9 cellular contexts compared by ENCODE assay signal in the genomic region with DNA sequence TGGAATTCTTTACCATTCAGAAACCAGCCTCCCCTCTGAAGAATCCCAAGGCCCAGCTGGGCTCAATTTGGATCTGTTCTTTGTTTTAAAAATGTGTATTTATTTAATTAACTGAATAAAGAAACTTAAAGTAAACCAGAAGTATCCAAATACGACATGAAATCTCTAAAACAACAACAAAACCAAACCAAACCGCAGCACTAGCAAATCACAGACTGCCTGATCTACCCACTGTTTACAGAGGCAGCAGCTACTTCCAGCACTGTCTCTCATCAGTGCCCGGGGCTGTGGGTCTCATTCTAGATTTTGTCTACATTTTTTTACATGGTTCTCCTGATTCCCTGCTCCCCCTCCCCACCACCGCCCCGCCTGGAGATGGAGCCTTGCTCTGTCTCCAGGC. TPM values are rescaled to one million over a fixed set of nuclear protein-coding genes. Genes with fewer than 3 reads are reported as not detected.
DNase-seq lines count a peak whose midpoint lies in the region; TF ChIP-seq lines count a peak whose summit lies in the region.
"Had no signal": no experiment of that assay in that cellular context is flagged by ENCODE, and none has a peak within 500 bp of the region (broad histone marks: within the 10 kb centered on the region; RNA-seq: fewer than 3 reads in every experiment).

No MANE protein-coding gene starts in this region.

- no peak for TF ChIP-seq EP300 in suprapubic skin (IDR thresholded peaks at IDR 0.05)

- no peaks in the 10 kb centered on the region for H3K9me3 ChIP-seq in suprapubic skin

- no peaks in the 10 kb centered on the region for H3K36me3 ChIP-seq in kidney epithelial cell (ENCODE audit: control insufficient read depth, insufficient read depth, low read length)
- H3K36me3 ChIP-seq in suprapubic skin = no peaks in the 10 kb centered on the region

- no peaks in the 10 kb centered on the region for H3K9me3 Mint-ChIP-seq in activated CD4-positive, alpha-beta T cell treated with anti-CD3 and anti-CD28 coated beads, Interleukin-2, amount 10 ng/mL, durations not matched to agents 7 days and 5 days

- peak overlapping the region; percentile 79 for H3K27ac Mint-ChIP-seq in activated CD4-positive, alpha-beta T cell treated with anti-CD3 and anti-CD28 coated beads, Interleukin-2, amount 10 ng/mL, durations not matched to agents 7 days and 5 days

- in situ Hi-C loops in astrocyte of the cerebellum (cut with HindIII; ENCODE audit: low sequenced_read_pairs) = loop anchor here (25.0 kb wide), 1 partner anchor 152 kb away; no protein-coding TSS in a partner anchor

- H3K4me3 ChIP-seq in astrocyte of the cerebellum (ENCODE audit: low read depth, low read length) (peak overlapping the region; percentile 78), kidney epithelial cell (ENCODE audit: low read depth, low read length) (peak overlapping the region; percentile 100), suprapubic skin (peak overlapping the region; percentile 74)

- CTCF ChIA-PET in activated CD4-positive, alpha-beta T cell treated with anti-CD3 and anti-CD28 coated beads, Interleukin-2, amount 10 ng/mL, durations not matched to agents 7 days and 5 days (lab: Charles Lee) = interaction anchor here (1.0 to 1.9 kb wide), 5 partner anchors 9 to 163 kb away, joined by 3 to 7 read pairs (median 3); no protein-coding TSS in a partner anchor

- peaks cover 47% of the 10 kb centered on the region for H3K4me1 Mint-ChIP-seq in activated CD4-positive, alpha-beta T cell treated with anti-CD3 and anti-CD28 coated beads, Interleukin-2, amount 10 ng/mL, durations not matched to agents 7 days and 5 days

- 26% methylated on average over 5 of the region's 5 CpGs for WGBS in suprapubic skin

- POLR2A ChIA-PET in activated CD4-positive, alpha-beta T cell treated with anti-CD3 and anti-CD28 coated beads, Interleukin-2, amount 10 ng/mL, durations not matched to agents 7 days and 5 days (lab: Charles Lee) = no interaction called here

- TF ChIP-seq CTCF in astrocyte of the cerebellum (IDR thresholded peaks at IDR 0.05; ENCODE audit: low read depth, low read length, missing control alignments) (no peak), kidney epithelial cell (IDR thresholded peaks at IDR 0.05; ENCODE audit: insufficient read depth, low read length, poor library complexity, severe bottlenecking) (no peak), suprapubic skin (IDR thresholded peaks at IDR 0.05) (no peak)

- H3K27me3 Mint-ChIP-seq in activated CD4-positive, alpha-beta T cell treated with anti-CD3 and anti-CD28 coated beads, Interleukin-2, amount 10 ng/mL, durations not matched to agents 7 days and 5 days = no peaks in the 10 kb centered on the region

- no peak for TF ChIP-seq POLR2A in suprapubic skin (IDR thresholded peaks at IDR 0.05)

- peak overlapping the region; percentile 85 for H3K4me3 Mint-ChIP-seq in activated CD4-positive, alpha-beta T cell treated with anti-CD3 and anti-CD28 coated beads, Interleukin-2, amount 10 ng/mL, durations not matched to agents 7 days and 5 days

- H3K36me3 Mint-ChIP-seq in activated CD4-positive, alpha-beta T cell treated with anti-CD3 and anti-CD28 coated beads, Interleukin-2, amount 10 ng/mL, durations not matched to agents 7 days and 5 days (ENCODE audit: low read depth) = peaks cover 3% of the 10 kb centered on the region

- no peaks in the 10 kb centered on the region for H3K27me3 ChIP-seq in kidney epithelial cell (ENCODE audit: control insufficient read depth, insufficient read depth, low read length)
- H3K27me3 ChIP-seq in suprapubic skin = no peaks in the 10 kb centered on the region

- H3K27ac ChIP-seq in suprapubic skin = peak overlapping the region; percentile 89

- DNase-seq in activated CD4-positive, alpha-beta T cell treated with anti-CD3 and anti-CD28 coated beads, Interleukin-2, amount 10 ng/mL, durations not matched to agents 7 days and 5 days = peak; percentile 21
- DNase-seq in activated CD4-positive, alpha-beta T cell treated with anti-CD3 and anti-CD28 coated beads, Interleukin-2, amount 50 U/mL, for 1 hour = no peak
- DNase-seq in astrocyte of the cerebellum (ENCODE audit: low read depth) = no peak
- DNase-seq in kidney epithelial cell (ENCODE audit: low read depth) = no peak
- no peak for DNase-seq in suprapubic skin (ENCODE audit: low spot score in 2 of 2)
- no peak for DNase-seq in C1 segment of cervical spinal cord (lab: John Stamatoyannopoulos, UW)
- DNase-seq in NK-92 treated with Interleukin-12 subunit alpha and Interleukin-12 subunit beta, amount 100 ng/mL, for 24 hours (lab: John Stamatoyannopoulos, UW) = no peak
- no peak for DNase-seq in DMS114 treated with DMSO at 0.1 percent for 48 hours (lab: John Stamatoyannopoulos, UW; ENCODE audit: unreplicated experiment)
- DNase-seq: AML-193 had no signal

- peaks cover 78% of the 10 kb centered on the region for H3K4me1 ChIP-seq in suprapubic skin

RNA-seq across cellular contexts. Expression of gene FLNB, which starts 2.3 kb away (rescaled TPM):
- 10 to 100 TPM; 27.2 to 28.1 TPM for total RNA-seq in activated CD4-positive, alpha-beta T cell treated with anti-CD3 and anti-CD28 coated beads, Interleukin-2, amount 10 ng/mL, durations not matched to agents 7 days and 5 days
- total RNA-seq in kidney epithelial cell (536 and 566 TPM in 2 replicates), suprapubic skin (100 to 1,000 TPM; 143 to 186 (median 150) TPM)

Comparison
In these comparisons a context has a peak if more than half of its experiments do, and no peak if none do; other contexts are left out.
1. RNA of gene FLNB, which starts 2.3 kb away (total RNA-seq): 536 to 566 TPM in kidney epithelial cell and 143 to 186 TPM in suprapubic skin; 27.2 to 28.1 TPM in activated CD4-positive, alpha-beta T cell treated with anti-CD3 and anti-CD28 coated beads, Interleukin-2, amount 10 ng/mL, durations not matched to agents 7 days and 5 days; every median in the first group is over 4 times any median in the second.
2. Peak in every context shown above with its lines, with median percentiles within 50 percentile points of each other: H3K4me3 ChIP-seq.